20 cellular contexts compared by ENCODE assay signal in the genomic region with DNA sequence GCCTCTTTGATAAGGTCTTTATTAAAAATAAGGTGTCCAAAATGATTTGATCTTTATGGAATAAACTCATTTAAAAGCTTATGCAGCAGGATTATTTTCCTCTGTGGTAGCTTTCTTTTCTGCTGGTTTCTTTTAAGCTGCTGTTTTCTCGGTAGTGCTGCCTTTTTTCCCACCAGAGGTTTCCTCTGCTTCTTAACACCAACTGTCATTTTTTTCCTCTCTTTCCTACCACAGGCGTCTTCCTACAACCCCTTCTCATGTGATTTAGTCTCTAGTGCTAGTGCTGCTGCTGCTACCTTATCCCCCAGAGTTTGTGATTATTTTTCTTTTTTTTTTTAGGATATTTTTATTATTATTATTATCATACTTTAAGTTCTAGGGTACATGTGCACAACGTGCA.
DNase-seq lines count a peak whose midpoint lies in the region; ATAC-seq and TF ChIP-seq lines count a peak whose summit lies in the region.
"Had no signal": no experiment of that assay in that cellular context is flagged by ENCODE, and none has a peak within 500 bp of the region (broad histone marks: within the 10 kb centered on the region; RNA-seq: fewer than 3 reads in every experiment).

No MANE protein-coding gene starts in this region.

- H3K4me1 ChIP-seq in HCT116 (ENCODE audit: control insufficient read depth in 1 of 2, insufficient read depth in 2 of 2, low read length in 2 of 2) (peaks cover 8 to 11% of the 10 kb centered on the region in 2 experiments), mesodermal cell (ENCODE audit: control insufficient read depth, insufficient read depth, low read length, poor library complexity, severe bottlenecking) (peaks cover 2% of the 10 kb centered on the region)
- H3K4me1 ChIP-seq: esophagus muscularis mucosa, lower lobe of right lung had no signal

- TF ChIP-seq POLR2A in HCT116 (IDR thresholded peaks at IDR 0.05; ENCODE audit: borderline replicate concordance, extremely low read depth, insufficient read depth, insufficient read length), result no peak

- H3K36me3 ChIP-seq in HCT116 (ENCODE audit: control insufficient read depth in 1 of 2, insufficient read depth in 2 of 2, low read length in 2 of 2) (no peaks in the 10 kb centered on the region), mesodermal cell (ENCODE audit: control insufficient read depth, insufficient read depth, low read length) (no peaks in the 10 kb centered on the region)
- H3K36me3 ChIP-seq: gastrocnemius medialis had no signal

- intact Hi-C loops in activated CD4-positive, alpha-beta T cell treated with anti-CD3 and anti-CD28 coated beads for 36 hours (cut with DNase I, micrococcal nuclease), result no loop called here
- intact Hi-C loops in HCT116 (cut with micrococcal nuclease), result no loop called here

- H3K27ac ChIP-seq in HCT116 (ENCODE audit: low read depth, low read length) (no peak overlapping the region), mesodermal cell (ENCODE audit: low read depth, low read length, severe bottlenecking) (peak overlapping the region; percentile 55)
- H3K27ac ChIP-seq: body of pancreas, esophagus muscularis mucosa, gastrocnemius medialis, KMS-11, lower lobe of right lung had no signal

- peaks cover 63% of the 10 kb centered on the region for H3K36me3 Mint-ChIP-seq in activated CD4-positive, alpha-beta T cell treated with anti-CD3 and anti-CD28 coated beads for 36 hours (ENCODE audit: low read depth)
- H3K36me3 Mint-ChIP-seq in activated naive CD8-positive, alpha-beta T cell, result peaks cover 46% of the 10 kb centered on the region

- no peak for ATAC-seq in activated CD4-positive, alpha-beta T cell treated with anti-CD3 and anti-CD28 coated beads for 36 hours
- ATAC-seq in HCT116 (no peak), GM19023 (IDR thresholded peaks at IDR 0.05; ENCODE audit: unreplicated experiment) (no peak)
- ATAC-seq: body of pancreas, gastrocnemius medialis, lower lobe of right lung had no signal

- H3K4me3 ChIP-seq in HCT116 (replicated peaks in 1 of 2; ENCODE audit: low read depth in 1 of 2, low read length in 2 of 2) (no peak overlapping the region), mesodermal cell (ENCODE audit: extremely low read depth, insufficient read depth, low read length, poor library complexity, severe bottlenecking) (no peak overlapping the region)
- H3K4me3 ChIP-seq: body of pancreas, esophagus muscularis mucosa, gastrocnemius medialis, lower lobe of right lung had no signal

- no peaks in the 10 kb centered on the region for H3K27me3 ChIP-seq in HCT116 (ENCODE audit: insufficient read depth, low read length)
- H3K27me3 ChIP-seq: body of pancreas, esophagus muscularis mucosa, gastrocnemius medialis had no signal

- 93 to 94% methylated on average over 2 of the region's 3 CpGs for WGBS in mesodermal cell (ENCODE audit: insufficient coverage in 2 of 2), 2 experiments

- no peak for TF ChIP-seq RAD21 in HCT116 (IDR thresholded peaks at IDR 0.05; ENCODE audit: low read depth)

- no peaks in the 10 kb centered on the region for H3K27me3 Mint-ChIP-seq in activated CD4-positive, alpha-beta T cell treated with anti-CD3 and anti-CD28 coated beads for 36 hours
- no peaks in the 10 kb centered on the region for H3K27me3 Mint-ChIP-seq in activated naive CD8-positive, alpha-beta T cell

- H3K9me3 Mint-ChIP-seq in activated CD4-positive, alpha-beta T cell treated with anti-CD3 and anti-CD28 coated beads for 36 hours (ENCODE audit: low read depth), result peaks cover 3% of the 10 kb centered on the region
- H3K9me3 Mint-ChIP-seq in activated naive CD8-positive, alpha-beta T cell (ENCODE audit: low read depth), result peaks cover 4% of the 10 kb centered on the region

- no peak overlapping the region for H3K4me3 Mint-ChIP-seq in activated CD4-positive, alpha-beta T cell treated with anti-CD3 and anti-CD28 coated beads for 36 hours
- H3K4me3 Mint-ChIP-seq in activated naive CD8-positive, alpha-beta T cell, result no peak overlapping the region

- no peak for TF ChIP-seq CTCF in HCT116 (IDR thresholded peaks at IDR 0.05 in 2 of 3, conservative IDR thresholded peaks at IDR 0.05 in 1 of 3; ENCODE audit: borderline replicate concordance in 1 of 3, insufficient read depth in 1 of 3, low read depth in 2 of 3, low read length in 2 of 3)

- H3K9me3 ChIP-seq in HCT116 (ENCODE audit: control insufficient read depth in 1 of 2, insufficient read depth in 1 of 2, low read depth in 1 of 2, low read length in 2 of 2) (no peaks in the 10 kb centered on the region), mesodermal cell (ENCODE audit: control insufficient read depth, low read length) (no peaks in the 10 kb centered on the region)
- H3K9me3 ChIP-seq: body of pancreas, esophagus muscularis mucosa, gastrocnemius medialis, lower lobe of right lung had no signal

- H2AFZ ChIP-seq in HCT116 (ENCODE audit: low read depth, low read length, poor library complexity, severe bottlenecking), result peak overlapping the region; percentile 72

- H4K20me1 ChIP-seq in HCT116 (ENCODE audit: insufficient read depth), result no peaks in the 10 kb centered on the region

- CTCF ChIA-PET in activated CD4-positive, alpha-beta T cell treated with anti-CD3 and anti-CD28 coated beads for 36 hours (lab: Charles Lee), result interaction anchor here (0.8 to 1.7 kb wide), 6 partner anchors 9 to 293 kb away, joined by 3 to 10 read pairs (median 4); no protein-coding TSS in a partner anchor
- CTCF ChIA-PET in HCT116 (lab: Charles Lee), result interaction anchor here (0.9 to 1.4 kb wide), 2 partner anchors 17 to 85 kb away, joined by 3 to 5 read pairs; no protein-coding TSS in a partner anchor

- POLR2A ChIA-PET in activated CD4-positive, alpha-beta T cell treated with anti-CD3 and anti-CD28 coated beads for 36 hours (lab: Charles Lee), result interaction anchor here (0.6 kb wide), 3 partner anchors 13 to 839 kb away, joined by 3 to 4 read pairs (median 3); no protein-coding TSS in a partner anchor
- POLR2A ChIA-PET in HCT116 (lab: Charles Lee), result no interaction called here

- RAD21 ChIA-PET in HCT116 (lab: Charles Lee; ENCODE audit: low non-redundant PET in 1 of 2, low total read pairs in 2 of 2, uncharacterized antibody in 2 of 2, unreplicated experiment in 2 of 2), result no interaction called here

- H3K27ac Mint-ChIP-seq in activated CD4-positive, alpha-beta T cell treated with anti-CD3 and anti-CD28 coated beads for 36 hours, result peak overlapping the region; percentile 64
- H3K27ac Mint-ChIP-seq in activated naive CD8-positive, alpha-beta T cell, result peak overlapping the region; percentile 58

- H3K4me2 ChIP-seq in HCT116 (ENCODE audit: low read length), result peak overlapping the region; percentile 43; the same call in 1 of the 2 replicates
- H3K4me2 ChIP-seq: KMS-11 had no signal

- no TSS peak for BruUV-seq in HCT116 (replicated peaks; lab: Mats Ljungman, UMichigan)

- DNase-seq in activated CD4-positive, alpha-beta T cell treated with anti-CD3 and anti-CD28 coated beads for 36 hours, result no peak
- DNase-seq in activated CD4-positive, alpha-beta T cell treated with anti-CD3 and anti-CD28 coated beads, Interleukin-2, amount 50 U/mL, for 48 hours, result no peak
- DNase-seq in HCT116 (ENCODE audit: low read depth, low spot score) (no peak), NCI-H187 treated with DMSO at 0.1 percent for 48 hours (lab: John Stamatoyannopoulos, UW) (no peak), glomerular visceral epithelial cell (ENCODE audit: extremely low spot score) (no peak)
- DNase-seq: body of pancreas; effector memory CD4-positive, alpha-beta T cell; gastrocnemius medialis; lower lobe of right lung; MV-4-11; NCI-H1694 treated with DMSO at 0.1 percent for 48 hours; NCI-H774; occipital lobe; stimulated activated CD4-positive, alpha-beta T cell treated with anti-CD3 and anti-CD28 coated beads, Interleukin-1b, Interleukin-23, amount 100 ng/mL, for 48 hours; stimulated activated naive CD4-positive, alpha-beta T cell treated with Interleukin-2 at 50 U/mL for 16 hours had no signal

- H3K4me1 Mint-ChIP-seq in activated CD4-positive, alpha-beta T cell treated with anti-CD3 and anti-CD28 coated beads for 36 hours, result peaks cover 17% of the 10 kb centered on the region
- H3K4me1 Mint-ChIP-seq in activated naive CD8-positive, alpha-beta T cell (ENCODE audit: low read depth), result peaks cover 27% of the 10 kb centered on the region

- H3K79me2 ChIP-seq in HCT116 (ENCODE audit: insufficient read depth, low read length), result no peaks in the 10 kb centered on the region

- no peaks in the 10 kb centered on the region for H3K9me2 ChIP-seq in HCT116 (ENCODE audit: insufficient read depth)

- H3K9ac ChIP-seq in HCT116 (ENCODE audit: low read length), result no peak overlapping the region
- H3K9ac ChIP-seq: KMS-11 had no signal

TF ChIP-seq in HCT116, 20 proteins besides CTCF, POLR2A, EP300 and RAD21:
- no peak for TF ChIP-seq POLR2AphosphoS5 (IDR thresholded peaks at IDR 0.05; ENCODE audit: low read depth, low read length)
- TF ChIP-seq ELF1 (IDR thresholded peaks at IDR 0.05; ENCODE audit: borderline replicate concordance, low read depth), result no peak
- TF ChIP-seq EGR1 (IDR thresholded peaks at IDR 0.05; ENCODE audit: low read depth), result no peak
- no peak for TF ChIP-seq ZNF274 (IDR thresholded peaks at IDR 0.05; ENCODE audit: low read depth, low read length)
